ENCODE assay signal across 30 cellular contexts in the genomic region with DNA sequence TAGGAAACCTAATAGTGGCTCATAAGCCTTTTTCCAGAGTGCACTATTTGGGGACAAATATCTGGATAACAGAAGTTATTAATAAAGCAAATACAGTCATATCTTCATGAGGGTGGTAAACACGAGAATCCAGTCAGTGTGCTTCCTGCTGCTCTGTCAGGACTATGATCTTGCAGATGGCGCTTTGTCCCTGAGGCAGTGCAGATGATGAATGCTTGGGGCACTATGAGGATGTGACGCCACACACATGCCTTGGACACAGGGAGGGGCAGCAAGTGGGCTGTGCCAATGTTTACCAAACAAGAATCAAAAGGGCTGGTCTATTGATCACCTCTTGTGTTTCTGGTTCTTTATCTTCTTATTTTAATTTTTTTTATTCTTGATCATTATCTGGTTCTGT.
"Had no signal": no experiment of that assay in that cellular context is flagged by ENCODE, and none has a peak within 500 bp of the region (broad histone marks: within the 10 kb centered on the region; RNA-seq: fewer than 3 reads in every experiment).

No MANE protein-coding gene starts in this region.

- H3K27ac ChIP-seq: ascending aorta, breast epithelium, cardiac muscle cell, colonic mucosa, epithelial cell of prostate, esophagus squamous epithelium, gastroesophageal sphincter, heart right ventricle had no signal

- H3K9me3 ChIP-seq: ascending aorta, breast epithelium, colonic mucosa, esophagus squamous epithelium, gastroesophageal sphincter, heart right ventricle had no signal

- ATAC-seq: activated CD4-positive, alpha-beta T cell treated with anti-CD3 and anti-CD28 coated beads for 36 hours; activated CD8-positive, alpha-beta memory T cell treated with anti-CD3 and anti-CD28 coated beads, Interleukin-2, amount 10 ng/mL, durations not matched to agents 7 days and 5 days; activated CD8-positive, alpha-beta T cell treated with anti-CD3 and anti-CD28 coated beads, Interleukin-2, amount 10 ng/mL, durations not matched to agents 7 days and 5 days; activated naive CD4-positive, alpha-beta T cell treated with anti-CD3 and anti-CD28 coated beads, Interleukin-2, amount 50 U/mL, for 72 hours; activated T-cell treated with anti-CD3 and anti-CD28 coated beads, Interleukin-2, amount 50 U/mL, for 72 hours; gastroesophageal sphincter; heart right ventricle; T-helper 17 cell had no signal

- H3K4me1 ChIP-seq: ascending aorta, breast epithelium, colonic mucosa, esophagus squamous epithelium, gastroesophageal sphincter, heart right ventricle had no signal

- H3K27me3 ChIP-seq: ascending aorta, breast epithelium, cardiac muscle cell, colonic mucosa, esophagus squamous epithelium, gastroesophageal sphincter, heart right ventricle had no signal

- H3K36me3 ChIP-seq: ascending aorta, breast epithelium, cardiac muscle cell, colonic mucosa, esophagus squamous epithelium, gastroesophageal sphincter, heart right ventricle had no signal

- H3K4me3 ChIP-seq: ascending aorta, breast epithelium, cardiac muscle cell, colonic mucosa, esophagus squamous epithelium, gastroesophageal sphincter, heart right ventricle had no signal

- DNase-seq: activated CD4-positive, alpha-beta memory T cell treated with anti-CD3 and anti-CD28 coated beads for 36 hours; activated CD4-positive, alpha-beta T cell treated with anti-CD3 and anti-CD28 coated beads for 36 hours; activated CD4-positive, alpha-beta T cell treated with anti-CD3 and anti-CD28 coated beads, Interleukin-2, amount 10 ng/mL, durations not matched to agents 24 days and 14 days; activated CD4-positive, CD25-positive, alpha-beta regulatory T cell; activated CD4-positive, CD25-positive, alpha-beta regulatory T cell treated with anti-CD3 and anti-CD28 coated beads, Interleukin-2, amount 50 U/mL, for 72 hours; activated CD8-positive, alpha-beta memory T cell treated with anti-CD3 and anti-CD28 coated beads, Interleukin-2, amount 10 ng/mL, durations not matched to agents 7 days and 5 days; activated CD8-positive, alpha-beta memory T cell treated with anti-CD3 and anti-CD28 coated beads, Interleukin-2, amount 50 U/mL, for 4 hours; activated CD8-positive, alpha-beta T cell treated with anti-CD3 and anti-CD28 coated beads, Interleukin-2, amount 10 ng/mL, durations not matched to agents 7 days and 5 days; activated gamma-delta T cell; activated naive CD4-positive, alpha-beta T cell; activated naive CD4-positive, alpha-beta T cell treated with anti-CD3 and anti-CD28 coated beads, Interleukin-2, amount 10 ng/mL, durations not matched to agents 7 days and 5 days; activated naive CD8-positive, alpha-beta T cell treated with anti-CD3 and anti-CD28 coated beads, Interleukin-2, amount 10 ng/mL, durations not matched to agents 7 days and 5 days; activated T-cell treated with anti-CD3 and anti-CD28 coated beads for 4 hours; activated T-cell treated with anti-CD3 and anti-CD28 coated beads, Interleukin-2, amount 50 U/mL, for 24 hours; activated T-cell treated with anti-CD3 and anti-CD28 coated beads, Interleukin-2, amount 50 U/mL, for 72 hours; central memory CD4-positive, alpha-beta T cell; cerebellar nuclear complex; colonic mucosa; effector CD8-positive, alpha-beta T cell; esophagus squamous epithelium; foreskin melanocyte; heart right ventricle; T-helper 17 cell; T1000 had no signal
